ENCODE assay signal across 13 cellular contexts in the genomic region with DNA sequence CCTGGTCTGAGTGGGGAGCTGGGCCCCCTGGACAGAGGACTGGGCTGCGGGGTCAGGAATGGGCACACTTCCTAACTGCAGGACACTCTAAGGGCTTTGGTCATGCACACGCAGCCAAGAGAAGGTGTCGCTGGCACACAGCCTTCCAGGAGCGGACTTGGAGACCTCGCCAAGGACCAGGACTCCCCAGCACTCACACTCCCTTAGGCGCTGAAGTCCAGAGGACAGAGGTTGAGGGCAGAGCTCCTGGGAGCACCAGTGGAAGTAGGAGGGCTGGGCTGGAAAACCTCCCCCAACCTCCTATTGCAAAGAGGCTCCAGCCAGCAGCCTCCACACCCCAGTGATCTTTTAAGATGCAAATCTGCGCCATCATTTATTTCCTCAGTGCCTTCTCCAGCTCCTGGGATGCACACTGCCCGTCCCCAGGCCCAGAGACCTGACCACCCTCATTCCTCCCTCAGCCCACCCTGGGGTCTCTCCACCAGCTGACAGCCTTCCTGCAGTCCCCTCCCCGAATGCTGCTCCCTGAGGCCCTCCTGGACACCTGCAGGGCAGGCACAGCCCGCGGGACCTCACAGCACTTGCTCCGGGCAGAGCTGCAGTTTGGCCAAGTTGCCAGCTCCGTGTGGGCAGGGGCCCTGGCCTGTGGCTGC. TPM values are rescaled to one million over a fixed set of nuclear protein-coding genes. Genes with fewer than 3 reads are reported as not detected.
DNase-seq lines count a peak whose midpoint lies in the region; ATAC-seq, FAIRE-seq and TF ChIP-seq lines count a peak whose summit lies in the region.
"Had no signal": no experiment of that assay in that cellular context is flagged by ENCODE, and none has a peak within 500 bp of the region (broad histone marks: within the 10 kb centered on the region; RNA-seq: fewer than 3 reads in every experiment).

No MANE protein-coding gene starts in this region.

- no peaks in the 10 kb centered on the region for H3K36me3 Mint-ChIP-seq in glutamatergic neuron (ENCODE audit: unreplicated experiment)
- H3K36me3 Mint-ChIP-seq in neural progenitor cell, result no peaks in the 10 kb centered on the region

- H3K27me3 Mint-ChIP-seq in glutamatergic neuron (ENCODE audit: unreplicated experiment) (peaks cover 37% of the 10 kb centered on the region), neural progenitor cell (ENCODE audit: insufficient read depth, low read depth) (peaks cover 84% of the 10 kb centered on the region)

- 0 out of 2 replicates have a peak overlapping the region, but pooled peaks have one; percentile 6 for H3K9ac ChIP-seq in HUES48 (ENCODE audit: low read depth, low read length)
- no peak overlapping the region for H3K9ac ChIP-seq in neural progenitor cell

- no peak overlapping the region for H2AFZ ChIP-seq in neural progenitor cell (replicated peaks)

- H3K4me2 ChIP-seq in neural progenitor cell, result peak overlapping the region; percentile 69

- H3K4me3 Mint-ChIP-seq in glutamatergic neuron (ENCODE audit: unreplicated experiment) (peak overlapping the region; percentile 34), neural progenitor cell (peak overlapping the region; percentile 41)

- H3K4me1 ChIP-seq in HUES48 (ENCODE audit: control insufficient read depth, insufficient read depth, low read length) (peaks cover 74% of the 10 kb centered on the region), neural progenitor cell (peaks cover 65% of the 10 kb centered on the region)

- H3K36me3 ChIP-seq in HUES48 (ENCODE audit: control insufficient read depth, insufficient read depth, low read length) (no peaks in the 10 kb centered on the region), neural progenitor cell (no peaks in the 10 kb centered on the region)

- H3K9me3 Mint-ChIP-seq in glutamatergic neuron (ENCODE audit: unreplicated experiment) (peaks cover 2% of the 10 kb centered on the region), neural progenitor cell (peaks cover 2% of the 10 kb centered on the region)

- H3K4me3 ChIP-seq in HUES48 (ENCODE audit: low read depth, low read length) (peak overlapping the region; percentile 52), neural progenitor cell (peak overlapping the region; percentile 22)

- H3K27ac ChIP-seq in HUES48 (ENCODE audit: low read depth, low read length) (no peak overlapping the region), neural progenitor cell (no peak overlapping the region)

- peaks cover 14% of the 10 kb centered on the region for H3K4me1 Mint-ChIP-seq in glutamatergic neuron (ENCODE audit: low read depth, unreplicated experiment)
- H3K4me1 Mint-ChIP-seq in neural progenitor cell, result peaks cover 45% of the 10 kb centered on the region

- peaks cover 37% of the 10 kb centered on the region for H4K20me1 ChIP-seq in neural progenitor cell (ENCODE audit: low read depth)

- TF ChIP-seq CTCF in glutamatergic neuron (IDR thresholded peaks at IDR 0.05; ENCODE audit: partially characterized antibody, unreplicated experiment) (no peak), neural progenitor cell (IDR thresholded peaks at IDR 0.05) (no peak)

- peaks cover 71% of the 10 kb centered on the region for H3K27me3 ChIP-seq in HUES48 (ENCODE audit: control insufficient read depth, insufficient read depth, low read length)
- peaks cover 100% of the 10 kb centered on the region for H3K27me3 ChIP-seq in neural progenitor cell

- ATAC-seq in HG03565 (IDR thresholded peaks at IDR 0.05; ENCODE audit: unreplicated experiment), result no peak

- no peaks in the 10 kb centered on the region for H3K79me2 ChIP-seq in neural progenitor cell (ENCODE audit: low read depth)

- H3K9me3 ChIP-seq in HUES48 (ENCODE audit: control insufficient read depth, insufficient read depth, low read length) (no peaks in the 10 kb centered on the region), neural progenitor cell (ENCODE audit: low read depth) (no peaks in the 10 kb centered on the region)

- H3F3A ChIP-seq in neural progenitor cell (ENCODE audit: low read depth), result peaks cover 9% of the 10 kb centered on the region

- no peak overlapping the region for H3K27ac Mint-ChIP-seq in glutamatergic neuron (ENCODE audit: unreplicated experiment)
- H3K27ac Mint-ChIP-seq in neural progenitor cell, result no peak overlapping the region

- peak in 2 of 3 experiments; percentile 17 to 44 for DNase-seq in NCI-H1417 (lab: John Stamatoyannopoulos, UW)
- no peak for DNase-seq in NCI-H1417 treated with DMSO at 0.1 percent for 48 hours (lab: John Stamatoyannopoulos, UW)
- DNase-seq in glutamatergic neuron, result no peak
- peak; percentile 47 for DNase-seq in neural progenitor cell (ENCODE audit: low spot score)
- no peak for DNase-seq in middle frontal gyrus (ENCODE audit: extremely low spot score, low spot score)
- no peak for DNase-seq in GM19239 (ENCODE audit: insufficient read length, low spot score)
- DNase-seq: erythroblast, SW 1271 had no signal

- no peak for FAIRE-seq in GM19239 (lab: Jason Lieb, UNC)

RNA-seq across cellular contexts. Expression of a gene that starts 3.0 kb away (rescaled TPM):
- total RNA-seq in glutamatergic neuron (ENCODE audit: unreplicated experiment) (not detected), neural progenitor cell (ENCODE audit: low replicate concordance) (not detected in 2 replicates)
- total RNA-seq: A172, HT-29, OCI-LY7 had no signal

RNA-seq across cellular contexts. Expression of a gene that starts 11.4 kb away (rescaled TPM):
- total RNA-seq in glutamatergic neuron (ENCODE audit: unreplicated experiment), result not detected
- total RNA-seq in neural progenitor cell (ENCODE audit: low replicate concordance), result not detected in 2 replicates
- total RNA-seq: A172, HT-29, OCI-LY7 had no signal

RNA-seq across cellular contexts. Expression of a gene that starts 26.4 kb away (rescaled TPM):
- total RNA-seq in glutamatergic neuron (ENCODE audit: unreplicated experiment), result not detected
- not detected in 2 replicates for total RNA-seq in neural progenitor cell (ENCODE audit: low replicate concordance)
- total RNA-seq: A172, HT-29, OCI-LY7 had no signal

RNA-seq across cellular contexts. Expression of a gene that starts 41.6 kb away (rescaled TPM):
- not detected for total RNA-seq in glutamatergic neuron (ENCODE audit: unreplicated experiment)
- not detected in 2 replicates for total RNA-seq in neural progenitor cell (ENCODE audit: low replicate concordance)
- total RNA-seq: A172, HT-29, OCI-LY7 had no signal

RNA-seq across cellular contexts. Expression of a gene that starts 50.6 kb away (rescaled TPM):
- total RNA-seq in glutamatergic neuron (ENCODE audit: unreplicated experiment), result not detected
- not detected in 2 replicates for total RNA-seq in neural progenitor cell (ENCODE audit: low replicate concordance)
- total RNA-seq: A172, HT-29, OCI-LY7 had no signal

Comparison
In these comparisons a context has a peak if more than half of its experiments do, and no peak if none do; other contexts are left out.
1. DNase-seq: peak in NCI-H1417 (2 of 3) and neural progenitor cell (single experiment); none in NCI-H1417 treated with DMSO at 0.1 percent for 48 hours (single experiment), glutamatergic neuron (single experiment), middle frontal gyrus (single experiment) and GM19239 (single experiment).